In genomic region chr2:206936456-206937222, GRCh38 we compare ENCODE assay signal across 17 cellular contexts. TPM values are rescaled to one million over a fixed set of nuclear protein-coding genes. Genes with fewer than 3 reads are reported as not detected.
"Had no signal": no experiment of that assay in that cellular context is flagged by ENCODE, and none has a peak within 500 bp of the region (broad histone marks: within the 10 kb centered on the region; RNA-seq: fewer than 3 reads in every experiment).

No MANE protein-coding gene starts in this region.

- ATAC-seq: activated CD4-positive, alpha-beta T cell treated with anti-CD3 and anti-CD28 coated beads for 36 hours; left lung; natural killer cell treated with Interleukin-12 subunit alpha and Interleukin-12 subunit beta and Interleukin-15 and Interleukin-18, amount 100 ng/mL, for 72 hours; sciatic nerve had no signal

- H3K4me3 ChIP-seq: adrenal gland, left lung, tibial nerve had no signal

- H3K27ac ChIP-seq: adrenal gland, left lung, tibial nerve, WERI-Rb-1 had no signal

- H3K4me1 ChIP-seq: left lung had no signal

- H3K36me3 ChIP-seq: adrenal gland, left lung, tibial nerve, WERI-Rb-1 had no signal

- H3K27me3 ChIP-seq: adrenal gland, left lung, tibial nerve had no signal

- DNase-seq: activated CD4-positive, alpha-beta T cell treated with anti-CD3 and anti-CD28 coated beads for 36 hours; activated CD8-positive, alpha-beta memory T cell treated with anti-CD3 and anti-CD28 coated beads for 24 hours; activated naive CD4-positive, alpha-beta T cell treated with anti-CD3 and anti-CD28 coated beads, Interleukin-2, amount 10 ng/mL, durations not matched to agents 7 days and 5 days; head of caudate nucleus; left lung; mesenchymal stem cell; occipital lobe; stimulated activated CD4-positive, alpha-beta T cell treated with anti-CD3 and anti-CD28 coated beads, Interleukin-2, amount 100 ng/mL, for 24 hours; WERI-Rb-1 had no signal

- H3K9me3 ChIP-seq: left lung had no signal

- FAIRE-seq: endothelial cell of umbilical vein, islet of Langerhans had no signal

RNA-seq across cellular contexts. Expression of gene CPO, which starts 2.7 kb away (rescaled TPM):
- total RNA-seq: activated CD4-positive, alpha-beta T cell treated with anti-CD3 and anti-CD28 coated beads for 36 hours; chondrocyte; endothelial cell of umbilical vein; fibroblast of villous mesenchyme; natural killer cell treated with Interleukin-12 subunit alpha and Interleukin-12 subunit beta and Interleukin-15 and Interleukin-18, amount 100 ng/mL, for 72 hours; occipital lobe had no signal
- polyA plus RNA-seq: endothelial cell of umbilical vein had no signal
